13 cellular contexts compared by ENCODE assay signal in genomic region chr3:181330821-181331563, GRCh38.
DNase-seq lines count a peak whose midpoint lies in the region; ATAC-seq and TF ChIP-seq lines count a peak whose summit lies in the region.
"Had no signal": no experiment of that assay in that cellular context is flagged by ENCODE, and none has a peak within 500 bp of the region (broad histone marks: within the 10 kb centered on the region; RNA-seq: fewer than 3 reads in every experiment).

No MANE protein-coding gene starts in this region.

- intact Hi-C loops in head of caudate nucleus (cut with DNase I), result no loop called here

- TF ChIP-seq CTCF in coronary artery (IDR thresholded peaks at IDR 0.05), result no peak

- DNase-seq in NCI-H2029 treated with DMSO at 0.1 percent for 48 hours (lab: John Stamatoyannopoulos, UW), result peak; percentile 6
- DNase-seq in NCI-H2029 (lab: John Stamatoyannopoulos, UW), result no peak
- peak; percentile 4 for DNase-seq in DMS53 treated with DMSO at 0.1 percent for 48 hours (lab: John Stamatoyannopoulos, UW; ENCODE audit: unreplicated experiment)
- peak; percentile 26 for DNase-seq in NCI-H774 (lab: John Stamatoyannopoulos, UW)
- peak; percentile 52 for DNase-seq in globus pallidus (ENCODE audit: low spot score)
- no peak for DNase-seq in coronary artery (ENCODE audit: low spot score)
- no peak for DNase-seq in head of caudate nucleus
- DNase-seq: NCI-H1105, NCI-H1694, NCI-H2171 treated with DMSO at 0.1 percent for 48 hours, NCI-H446 treated with DMSO at 0.1 percent for 48 hours, SJCRH30 had no signal

- no peak overlapping the region for H3K27ac ChIP-seq in coronary artery
- H3K27ac ChIP-seq: SJCRH30 had no signal

- H3K4me3 ChIP-seq in coronary artery, result no peak overlapping the region
- H3K4me3 ChIP-seq: SJCRH30 had no signal

- ATAC-seq in GM19455 (IDR thresholded peaks at IDR 0.05; ENCODE audit: unreplicated experiment), result no peak

Comparison
In these comparisons a context has a peak if more than half of its experiments do, and no peak if none do; other contexts are left out.
1. DNase-seq: peak in NCI-H2029 treated with DMSO at 0.1 percent for 48 hours (single experiment), DMS53 treated with DMSO at 0.1 percent for 48 hours (single experiment), NCI-H774 (single experiment) and globus pallidus (single experiment); none in NCI-H2029 (single experiment), coronary artery (single experiment) and head of caudate nucleus (0 of 42).